Comparison of ENCODE assay signal across 24 cellular contexts in genomic region chr2:210833403-210833802, GRCh38.
"Had no signal": no experiment of that assay in that cellular context is flagged by ENCODE, and none has a peak within 500 bp of the region (broad histone marks: within the 10 kb centered on the region; RNA-seq: fewer than 3 reads in every experiment).

No MANE protein-coding gene starts in this region.

- H3K4me3 ChIP-seq: left ventricle myocardium inferior, lung, neural progenitor cell, ovary, right atrium auricular region, right lobe of liver, transverse colon, upper lobe of left lung, vagina had no signal

- H3K27me3 ChIP-seq: neural progenitor cell, ovary, right atrium auricular region, right lobe of liver, transverse colon, upper lobe of left lung, vagina had no signal

- DNase-seq: hypothalamus; islet precursor cell; left ventricle myocardium inferior; mesendoderm; naive B cell; natural killer cell; nephron progenitor cell; ovary; right lobe of liver; stimulated activated CD4-positive, alpha-beta T cell treated with anti-CD3 and anti-CD28 coated beads, Interleukin-12 subunit alpha, Interleukin-12 subunit beta, amount 100 ng/mL, for 4 hours; stimulated activated CD4-positive, alpha-beta T cell treated with anti-CD3 and anti-CD28 coated beads, Interleukin-15, amount 100 ng/mL, for 24 hours; stimulated activated CD4-positive, alpha-beta T cell treated with anti-CD3 and anti-CD28 coated beads, Interleukin-2, amount 100 ng/mL, for 24 hours; stimulated activated CD4-positive, alpha-beta T cell treated with anti-CD3 and anti-CD28 coated beads, Interleukin-4, amount 100 ng/mL, for 1 hour; stimulated activated naive CD4-positive, alpha-beta T cell treated with Interleukin-2 at 50 U/mL for 16 hours; stimulated activated naive CD8-positive, alpha-beta T cell treated with anti-CD3 and anti-CD28 coated beads, Interleukin-15, amount 100 ng/mL, for 72 hours; substantia nigra; transverse colon; upper lobe of left lung had no signal

- H3K4me3 Mint-ChIP-seq: mesothelial cell of epicardium; naive B cell; natural killer cell; nephron progenitor cell; neural progenitor cell; stimulated activated naive CD8-positive, alpha-beta T cell treated with anti-CD3 and anti-CD28 coated beads, Interleukin-15, amount 100 ng/mL, for 72 hours had no signal

- H3K27ac ChIP-seq: left ventricle myocardium inferior, neural progenitor cell, ovary, right atrium auricular region, right lobe of liver, transverse colon, upper lobe of left lung, vagina had no signal

- H3K27me3 Mint-ChIP-seq: naive B cell; progenitor cell of endocrine pancreas; stimulated activated naive CD8-positive, alpha-beta T cell treated with anti-CD3 and anti-CD28 coated beads, Interleukin-15, amount 100 ng/mL, for 72 hours had no signal

- H3K4me1 ChIP-seq: left ventricle myocardium inferior, neural progenitor cell, right atrium auricular region, right lobe of liver, transverse colon, upper lobe of left lung, vagina had no signal

- H3K36me3 ChIP-seq: left ventricle myocardium inferior, neural progenitor cell, ovary, right atrium auricular region, right lobe of liver, transverse colon, upper lobe of left lung, vagina had no signal

- H3K27ac Mint-ChIP-seq: mesothelial cell of epicardium; naive B cell; natural killer cell; nephron progenitor cell; neural progenitor cell; progenitor cell of endocrine pancreas; stimulated activated naive CD8-positive, alpha-beta T cell treated with anti-CD3 and anti-CD28 coated beads, Interleukin-15, amount 100 ng/mL, for 72 hours had no signal

- ATAC-seq: natural killer cell; right lobe of liver; stimulated activated naive CD8-positive, alpha-beta T cell treated with anti-CD3 and anti-CD28 coated beads, Interleukin-15, amount 100 ng/mL, for 72 hours had no signal

- H3K4me1 Mint-ChIP-seq: mesothelial cell of epicardium; naive B cell; natural killer cell; nephron progenitor cell; neural progenitor cell; stimulated activated naive CD8-positive, alpha-beta T cell treated with anti-CD3 and anti-CD28 coated beads, Interleukin-15, amount 100 ng/mL, for 72 hours had no signal

- H3K4me2 ChIP-seq: neural progenitor cell had no signal

- H2AFZ ChIP-seq: neural progenitor cell had no signal

- H3K9me3 Mint-ChIP-seq: nephron progenitor cell, neural progenitor cell had no signal

- H3K36me3 Mint-ChIP-seq: mesothelial cell of epicardium, naive B cell, neural progenitor cell had no signal
